Comparison of ENCODE assay signal across 1 cellular context in genomic region chr4:37675587-37676290, GRCh38.
TF ChIP-seq lines count a peak whose summit lies in the region.

No MANE protein-coding gene starts in this region.

TF ChIP-seq in SK-N-SH, 30 proteins besides CTCF, POLR2A, EP300 and RAD21 (continued from another document):
- no peak for TF ChIP-seq POLR2AphosphoS5 (IDR thresholded peaks at IDR 0.05; ENCODE audit: low read depth, low read length)
- no peak for TF ChIP-seq FOXJ3 (CRISPR knock-in tag; IDR thresholded peaks at IDR 0.05)
- no peak for TF ChIP-seq GATA2 (CRISPR knock-in tag; IDR thresholded peaks at IDR 0.05)
- TF ChIP-seq IRF3 (IDR thresholded peaks at IDR 0.05; ENCODE audit: low read depth, low read length), result no peak
